In the genomic region with DNA sequence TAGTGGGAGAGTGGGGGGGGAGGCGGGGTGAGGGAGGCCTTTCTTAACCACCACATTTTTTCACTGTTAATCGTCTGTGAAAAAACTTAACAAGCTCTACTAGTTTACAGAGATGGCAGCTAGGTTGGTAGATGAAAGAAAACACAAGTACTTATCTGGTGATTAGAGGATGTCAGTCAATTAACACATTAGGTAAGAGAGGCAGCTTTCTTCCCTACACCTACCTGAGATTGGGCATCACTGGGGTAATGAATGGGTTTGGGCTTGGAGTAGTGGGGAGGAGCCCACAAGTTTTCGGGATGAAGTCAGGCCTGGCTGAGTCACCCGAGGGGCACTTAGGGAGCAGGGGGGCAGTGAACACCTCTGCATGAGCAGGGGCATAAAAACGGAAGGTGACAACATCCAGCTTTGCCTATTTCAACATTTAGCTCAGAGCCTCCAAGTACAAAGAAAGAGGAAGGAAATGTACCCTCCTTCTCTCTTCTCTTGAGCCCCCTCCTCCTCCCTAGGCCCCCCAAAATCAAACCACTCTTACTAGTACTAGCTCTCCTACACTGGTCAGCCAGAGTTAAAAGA, we compare ENCODE assay signal across 8 cellular contexts. TPM values are rescaled to one million over a fixed set of nuclear protein-coding genes. Genes with fewer than 3 reads are reported as not detected.
DNase-seq lines count a peak whose midpoint lies in the region; ATAC-seq and TF ChIP-seq lines count a peak whose summit lies in the region.

No MANE protein-coding gene starts in this region.

- H3K36me3 ChIP-seq in GM06990 (ENCODE audit: control insufficient read depth, insufficient read depth, low read length) = peaks cover 2% of the 10 kb centered on the region

- TF ChIP-seq CTCF in GM06990 (IDR thresholded peaks at IDR 0.05; ENCODE audit: insufficient read depth, low read length, poor library complexity, severe bottlenecking) (no peak), osteocyte (IDR thresholded peaks at IDR 0.05) (no peak)

- H3K4me3 ChIP-seq in GM06990 (replicated peaks; ENCODE audit: low read depth, low read length) = peak overlapping the region; percentile 21

- no peaks in the 10 kb centered on the region for H3K27me3 ChIP-seq in GM06990 (replicated peaks; ENCODE audit: control insufficient read depth, insufficient read depth, low read length)

- ATAC-seq in central memory CD8-positive, alpha-beta T cell (replicated peaks; ENCODE audit: extremely low read depth, poor library complexity, severe bottlenecking) = no peak

- H3K4me3 Mint-ChIP-seq in central memory CD8-positive, alpha-beta T cell = peak overlapping the region; percentile 80
- peak overlapping the region; percentile 82 for H3K4me3 Mint-ChIP-seq in osteocyte (ENCODE audit: unreplicated experiment)

- peaks cover 51% of the 10 kb centered on the region for H3K4me1 Mint-ChIP-seq in central memory CD8-positive, alpha-beta T cell
- H3K4me1 Mint-ChIP-seq in osteocyte (ENCODE audit: unreplicated experiment) = peaks cover 72% of the 10 kb centered on the region

- H3K36me3 Mint-ChIP-seq in central memory CD8-positive, alpha-beta T cell (ENCODE audit: insufficient read depth) = peaks cover 38% of the 10 kb centered on the region
- H3K36me3 Mint-ChIP-seq in osteocyte (ENCODE audit: unreplicated experiment) = peaks cover under 1% of the 10 kb centered on the region

- peak overlapping the region; percentile 64 for H3K27ac Mint-ChIP-seq in central memory CD8-positive, alpha-beta T cell (ENCODE audit: low read depth)
- peak overlapping the region; percentile 59 for H3K27ac Mint-ChIP-seq in osteocyte (ENCODE audit: unreplicated experiment)

- no peaks in the 10 kb centered on the region for H3K27me3 Mint-ChIP-seq in central memory CD8-positive, alpha-beta T cell
- H3K27me3 Mint-ChIP-seq in osteocyte (ENCODE audit: unreplicated experiment) = no peaks in the 10 kb centered on the region

- H3K9me3 Mint-ChIP-seq in central memory CD8-positive, alpha-beta T cell = no peaks in the 10 kb centered on the region
- H3K9me3 Mint-ChIP-seq in osteocyte (ENCODE audit: unreplicated experiment) = no peaks in the 10 kb centered on the region

- no peak for DNase-seq in GM06990 (ENCODE audit: extremely low read depth, insufficient read length)
- DNase-seq in NCI-H226 = peak; percentile 63
- DNase-seq in central memory CD8-positive, alpha-beta T cell (ENCODE audit: low spot score in 2 of 2) = no peak
- no peak for DNase-seq in osteocyte (ENCODE audit: extremely low spot score, unreplicated experiment)
- DNase-seq in Ammon's horn (ENCODE audit: low spot score) = no peak
- DNase-seq in NCI-H748 treated with DMSO at 0.1 percent for 48 hours (lab: John Stamatoyannopoulos, UW) = no peak
- no peak for DNase-seq in NCI-H2171 (lab: John Stamatoyannopoulos, UW)
- no peak for DNase-seq in NCI-H524 treated with DMSO at 0.1 percent for 48 hours (lab: John Stamatoyannopoulos, UW)

RNA-seq across cellular contexts. Expression of gene LBR, which starts 2.5 kb away (rescaled TPM):
- total RNA-seq in osteocyte = 29.5 and 34.8 TPM in 2 replicates
